Comparison of ENCODE assay signal across 9 cellular contexts in the genomic region with DNA sequence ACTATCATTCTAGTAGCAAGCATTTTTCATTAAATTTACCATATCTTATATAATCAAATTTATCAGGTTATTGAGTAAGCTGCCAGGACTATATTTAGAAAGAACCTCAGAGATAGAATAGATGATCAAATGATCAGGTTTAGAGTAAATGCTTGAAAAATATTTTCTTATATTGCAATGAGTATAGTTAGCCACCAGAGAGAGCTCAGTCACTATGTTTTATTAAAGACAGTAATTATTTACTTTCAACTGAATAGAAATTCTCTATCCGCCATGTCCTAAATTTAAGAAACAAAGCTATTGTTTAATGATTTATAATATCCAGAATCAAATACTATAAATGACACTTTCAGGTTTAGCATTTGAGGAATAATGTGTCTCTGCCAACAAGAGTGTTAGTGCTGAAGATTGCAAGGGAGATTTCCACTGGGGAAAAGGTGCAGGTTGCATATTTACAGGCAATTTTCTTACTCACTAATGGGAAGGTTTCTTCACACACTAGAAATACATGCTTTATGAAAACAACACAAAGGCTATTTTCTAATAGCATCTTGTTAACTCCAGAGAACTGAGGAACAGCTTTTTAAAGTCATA.
A peak's percentile ranks its signal among the peaks of the same experiment; 100 is the strongest.
DNase-seq lines count a peak whose midpoint lies in the region; ATAC-seq, FAIRE-seq and TF ChIP-seq lines count a peak whose summit lies in the region.
"Had no signal": no experiment of that assay in that cellular context is flagged by ENCODE, and none has a peak within 500 bp of the region (broad histone marks: within the 10 kb centered on the region; RNA-seq: fewer than 3 reads in every experiment).

No MANE protein-coding gene starts in this region.

- H3K36me3 Mint-ChIP-seq in WTC11, result no peaks in the 10 kb centered on the region

- H3K4me3 ChIP-seq in GM12864 (ENCODE audit: low read depth, low read length), result no peak overlapping the region
- H3K4me3 ChIP-seq in HepG2 (replicated peaks in 1 of 3; ENCODE audit: insufficient read depth in 1 of 3, low read depth in 2 of 3, low read length in 3 of 3), result no peak overlapping the region
- H3K4me3 ChIP-seq: lung had no signal

- no peaks in the 10 kb centered on the region for H3K36me3 ChIP-seq in HepG2 (replicated peaks in 1 of 2; ENCODE audit: control insufficient read depth in 1 of 2, insufficient read depth in 2 of 2, low read length in 2 of 2)

- FAIRE-seq in HepG2 (lab: Jason Lieb, UNC), result no peak

- no peak for TF ChIP-seq POLR2A in HepG2 (IDR thresholded peaks at IDR 0.05; ENCODE audit: insufficient read depth in 1 of 2, low read depth in 2 of 2, low read length in 2 of 2)

- no peaks in the 10 kb centered on the region for H3K79me2 ChIP-seq in HepG2 (ENCODE audit: insufficient read depth, low read length)

- no TSS peak for BruUV-seq in HepG2 (replicated peaks; lab: Mats Ljungman, UMichigan)

- POLR2A ChIA-PET in WTC11 (lab: Charles Lee) (no interaction called here), HepG2 (lab: Yijun Ruan, JAX) (no interaction called here)

- peak; percentile 7 for TF ChIP-seq CTCF in GM12864 (IDR thresholded peaks at IDR 0.05; ENCODE audit: low read depth, low read length, missing control alignments)
- no peak for TF ChIP-seq CTCF in WTC11 (IDR thresholded peaks at IDR 0.05)
- TF ChIP-seq CTCF in HepG2 (CRISPR knock-in tag; IDR thresholded peaks at IDR 0.05), result 0 out of 2 replicates have a peak, but pooled peaks have one; percentile 8

- no peaks in the 10 kb centered on the region for H3K4me1 ChIP-seq in HepG2 (ENCODE audit: insufficient read depth, low read length)

- H3K27me3 ChIP-seq in HepG2 (ENCODE audit: control insufficient read depth in 1 of 2, insufficient read depth in 2 of 2, low read length in 2 of 2), result no peaks in the 10 kb centered on the region

- TF ChIP-seq EP300 in HepG2 (IDR thresholded peaks at IDR 0.05; ENCODE audit: low read depth in 2 of 2, low read length in 2 of 2), result no peak
- TF ChIP-seq EP300 in HepG2 (CRISPR knock-in tag; IDR thresholded peaks at IDR 0.05; ENCODE audit: borderline replicate concordance), result no peak

- no peak overlapping the region for H3K9ac ChIP-seq in HepG2 (ENCODE audit: insufficient read depth, low read depth, low read length)

- no peak overlapping the region for H3K27ac ChIP-seq in HepG2 (ENCODE audit: extremely low read length, insufficient read depth, low read length)

- no peaks in the 10 kb centered on the region for H4K20me1 ChIP-seq in HepG2 (ENCODE audit: insufficient read depth, low read length)

- in situ Hi-C loops in HepG2 (cut with HindIII; ENCODE audit: extremely low pct_ligation_motif_present, low pct_unique_long_range_greater_than_20kb), result loop anchor here (10.0 to 25.0 kb wide), 2 partner anchors 297 to 1344 kb away; no protein-coding TSS in a partner anchor

- WGBS in HepG2 (ENCODE audit: low lambda C conversion rate), result 53% methylated on average over 1 of the region's 1 CpG

- ATAC-seq in WTC11, result peak; percentile 46; the same call in 1 of the 2 replicates
- no peak for ATAC-seq in HepG2
- no peak for ATAC-seq in GM18873 (IDR thresholded peaks at IDR 0.05; ENCODE audit: low FRiP score, unreplicated experiment)
- no peak for ATAC-seq in HG02678 (IDR thresholded peaks at IDR 0.05; ENCODE audit: unreplicated experiment)

- H2AFZ ChIP-seq in HepG2 (ENCODE audit: low read length), result no peak overlapping the region

- DNase-seq in GM12864 (ENCODE audit: low read depth), result no peak
- peak; percentile 17 for DNase-seq in NCI-H1092 (lab: John Stamatoyannopoulos, UW)
- no peak for DNase-seq in WTC11 (ENCODE audit: low spot score)
- DNase-seq in HepG2 (ENCODE audit: low spot score), result no peak
- no peak for DNase-seq in stimulated activated naive CD4-positive, alpha-beta T cell (lab: John Stamatoyannopoulos, UW)
- no peak for DNase-seq in CD1c-positive myeloid dendritic cell (ENCODE audit: extremely low spot score)

- H3K4me3 Mint-ChIP-seq in WTC11, result no peak overlapping the region

- H3K4me1 Mint-ChIP-seq in WTC11, result peaks cover 47% of the 10 kb centered on the region

- TF ChIP-seq RAD21 in HepG2 (CRISPR knock-in tag; IDR thresholded peaks at IDR 0.05), result no peak

- no peaks in the 10 kb centered on the region for H3K27me3 Mint-ChIP-seq in WTC11 (ENCODE audit: low read depth)

- intact Hi-C loops in HepG2 (cut with micrococcal nuclease; ENCODE audit: unreplicated experiment), result loop anchor here (1.0 to 10.0 kb wide), 3 partner anchors 298 to 1357 kb away; no protein-coding TSS in a partner anchor

- H3K4me2 ChIP-seq in HepG2 (ENCODE audit: low read depth, low read length), result no peak overlapping the region

- H3K9me3 Mint-ChIP-seq in WTC11, result no peaks in the 10 kb centered on the region

- H3K9me3 ChIP-seq in HepG2 (ENCODE audit: low read length), result no peaks in the 10 kb centered on the region

- no peak overlapping the region for H3K27ac Mint-ChIP-seq in WTC11

- CTCF ChIA-PET in WTC11 (lab: Charles Lee), result interaction anchor here (0.6 to 2.0 kb wide), 10 partner anchors 17 to 1169 kb away, joined by 3 to 29 read pairs (median 4); no protein-coding TSS in a partner anchor
- CTCF ChIA-PET in HepG2 (lab: Yijun Ruan, JAX; ENCODE audit: low intra/inter-chr PET ratio, low total read pairs), result interaction anchor here (1.9 kb wide), 1 partner anchor 298 kb away, joined by 12 read pairs; no protein-coding TSS in a partner anchor

TF ChIP-seq in WTC11, 78 proteins besides CTCF, POLR2A, EP300 and RAD21 (continues in another document):
- TF ChIP-seq NR1H2 (CRISPR knock-in tag; IDR thresholded peaks at IDR 0.05) (no peak), JUN (CRISPR knock-in tag; IDR thresholded peaks at IDR 0.05) (no peak), ZNF121 (CRISPR knock-in tag; IDR thresholded peaks at IDR 0.05) (no peak), CREM (CRISPR knock-in tag; IDR thresholded peaks at IDR 0.05) (no peak)
- TF ChIP-seq, protein P1, sequence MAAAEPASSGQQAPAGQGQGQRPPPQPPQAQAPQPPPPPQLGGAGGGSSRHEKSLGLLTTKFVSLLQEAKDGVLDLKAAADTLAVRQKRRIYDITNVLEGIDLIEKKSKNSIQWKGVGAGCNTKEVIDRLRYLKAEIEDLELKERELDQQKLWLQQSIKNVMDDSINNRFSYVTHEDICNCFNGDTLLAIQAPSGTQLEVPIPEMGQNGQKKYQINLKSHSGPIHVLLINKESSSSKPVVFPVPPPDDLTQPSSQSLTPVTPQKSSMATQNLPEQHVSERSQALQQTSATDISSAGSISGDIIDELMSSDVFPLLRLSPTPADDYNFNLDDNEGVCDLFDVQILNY (CRISPR knock-in tag; IDR thresholded peaks at IDR 0.05), result no peak
- TF ChIP-seq, protein P2, sequence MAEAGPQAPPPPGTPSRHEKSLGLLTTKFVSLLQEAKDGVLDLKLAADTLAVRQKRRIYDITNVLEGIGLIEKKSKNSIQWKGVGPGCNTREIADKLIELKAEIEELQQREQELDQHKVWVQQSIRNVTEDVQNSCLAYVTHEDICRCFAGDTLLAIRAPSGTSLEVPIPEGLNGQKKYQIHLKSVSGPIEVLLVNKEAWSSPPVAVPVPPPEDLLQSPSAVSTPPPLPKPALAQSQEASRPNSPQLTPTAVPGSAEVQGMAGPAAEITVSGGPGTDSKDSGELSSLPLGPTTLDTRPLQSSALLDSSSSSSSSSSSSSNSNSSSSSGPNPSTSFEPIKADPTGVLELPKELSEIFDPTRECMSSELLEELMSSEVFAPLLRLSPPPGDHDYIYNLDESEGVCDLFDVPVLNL (CRISPR knock-in tag; IDR thresholded peaks at IDR 0.05; ENCODE audit: borderline replicate concordance, low read depth), result no peak

TF ChIP-seq in HepG2, 621 proteins besides CTCF, POLR2A, EP300 and RAD21:
- peak; percentile 37; the same call in 1 of the 2 replicates for TF ChIP-seq STAG1 (CRISPR knock-in tag; IDR thresholded peaks at IDR 0.05)
- no peak for TF ChIP-seq POGZ (CRISPR knock-in tag; IDR thresholded peaks at IDR 0.05)
